In genomic region chr2:45458909-45459563, GRCh38 we compare ENCODE assay signal across 9 cellular contexts.
DNase-seq lines count a peak whose midpoint lies in the region; ATAC-seq, FAIRE-seq and TF ChIP-seq lines count a peak whose summit lies in the region.
"Had no signal": no experiment of that assay in that cellular context is flagged by ENCODE, and none has a peak within 500 bp of the region (broad histone marks: within the 10 kb centered on the region; RNA-seq: fewer than 3 reads in every experiment).

No MANE protein-coding gene starts in this region.

- peak; percentile 86 to 98 for ATAC-seq in A549
- no peak for ATAC-seq in activated T-helper 17 cell treated with anti-CD3 and anti-CD28 coated beads, Interleukin-2, amount 50 U/mL, for 72 hours (replicated peaks)

- in situ Hi-C loops in astrocyte of the cerebellum (cut with HindIII; ENCODE audit: low sequenced_read_pairs): loop anchor here (5.0 kb wide), 1 partner anchor 52 kb away; no protein-coding TSS in a partner anchor

- H3K4me1 Mint-ChIP-seq in activated T-helper 17 cell treated with anti-CD3 and anti-CD28 coated beads, Interleukin-2, amount 50 U/mL, for 72 hours: no peaks in the 10 kb centered on the region

- no peak overlapping the region for H3K27ac Mint-ChIP-seq in activated T-helper 17 cell treated with anti-CD3 and anti-CD28 coated beads, Interleukin-2, amount 50 U/mL, for 72 hours
- H3K27ac Mint-ChIP-seq: activated naive CD4-positive, alpha-beta T cell treated with anti-CD3 and anti-CD28 coated beads, Interleukin-2, amount 50 U/mL, for 24 hours had no signal

- no peaks in the 10 kb centered on the region for H3K36me3 ChIP-seq in kidney (ENCODE audit: control insufficient read depth in 1 of 2, insufficient read depth in 2 of 2, low read length in 2 of 2)

- peaks cover 14% of the 10 kb centered on the region for H3K4me1 ChIP-seq in A549
- H3K4me1 ChIP-seq in kidney (ENCODE audit: control insufficient read depth in 1 of 2, insufficient read depth in 1 of 2, low read depth in 1 of 2, low read length in 2 of 2): peaks cover 5 to 11% of the 10 kb centered on the region in 2 donors

- H3K9ac ChIP-seq in kidney (ENCODE audit: low read length in 2 of 2): no peak overlapping the region

- no peak overlapping the region for H3K4me3 Mint-ChIP-seq in activated T-helper 17 cell treated with anti-CD3 and anti-CD28 coated beads, Interleukin-2, amount 50 U/mL, for 72 hours
- H3K4me3 Mint-ChIP-seq: activated naive CD4-positive, alpha-beta T cell treated with anti-CD3 and anti-CD28 coated beads, Interleukin-2, amount 50 U/mL, for 24 hours had no signal

- H3K4me2 ChIP-seq in A549: peak overlapping the region; percentile 35

- intact Hi-C loops in kidney (cut with DNase I): no loop called here

- no peak for TF ChIP-seq RAD21 in A549 (conservative IDR thresholded peaks at IDR 0.05 in 1 of 2, IDR thresholded peaks at IDR 0.05 in 1 of 2)

- TF ChIP-seq CTCF in A549 (IDR thresholded peaks at IDR 0.05) (no peak), astrocyte of the cerebellum (IDR thresholded peaks at IDR 0.05; ENCODE audit: low read depth, low read length, missing control alignments) (no peak), kidney (IDR thresholded peaks at IDR 0.05; ENCODE audit: borderline replicate concordance, extremely low read depth, insufficient read depth) (no peak)

- DNase-seq in A549 (ENCODE audit: low read depth in 1 of 2, low spot score in 1 of 2) (peak; percentile 33 to 76), Kasumi-1 (lab: John Stamatoyannopoulos, UW) (peak; percentile 63 to 70), astrocyte of the cerebellum (ENCODE audit: low read depth) (peak; percentile 28), kidney (no peak)
- no peak for DNase-seq in stimulated activated CD4-positive, alpha-beta T cell treated with anti-CD3 and anti-CD28 coated beads, Interleukin-4, amount 100 ng/mL, for 24 hours
- no peak for DNase-seq in stimulated activated CD8-positive, alpha-beta memory T cell treated with anti-CD3 and anti-CD28 coated beads, Interleukin-4, amount 100 ng/mL, for 48 hours
- DNase-seq in activated CD8-positive, alpha-beta memory T cell treated with anti-CD3 and anti-CD28 coated beads, Interleukin-2, amount 50 U/mL, for 48 hours: no peak

- POLR2A ChIA-PET in A549 (lab: Yijun Ruan, JAX): no interaction called here

- H3K9me3 ChIP-seq in A549 (no peaks in the 10 kb centered on the region), kidney (ENCODE audit: control insufficient read depth in 1 of 2, low read length in 2 of 2) (no peaks in the 10 kb centered on the region)

- H3K9me3 Mint-ChIP-seq in activated T-helper 17 cell treated with anti-CD3 and anti-CD28 coated beads, Interleukin-2, amount 50 U/mL, for 72 hours: no peaks in the 10 kb centered on the region
- H3K9me3 Mint-ChIP-seq: activated naive CD4-positive, alpha-beta T cell treated with anti-CD3 and anti-CD28 coated beads, Interleukin-2, amount 50 U/mL, for 24 hours had no signal

- H3K27ac ChIP-seq in A549 (peak overlapping the region in 1 of 2 experiments; percentile 35; a peak in 2 of 6 replicates), kidney (ENCODE audit: low read depth in 2 of 2, low read length in 2 of 2) (peak overlapping the region; percentile 20 to 38)

- H3K36me3 Mint-ChIP-seq in activated T-helper 17 cell treated with anti-CD3 and anti-CD28 coated beads, Interleukin-2, amount 50 U/mL, for 72 hours (ENCODE audit: low read depth): peaks cover 16% of the 10 kb centered on the region

- TF ChIP-seq POLR2A in A549 (IDR thresholded peaks at IDR 0.05; ENCODE audit: low read length): no peak

- no peaks in the 10 kb centered on the region for H3K27me3 Mint-ChIP-seq in activated T-helper 17 cell treated with anti-CD3 and anti-CD28 coated beads, Interleukin-2, amount 50 U/mL, for 72 hours
- H3K27me3 Mint-ChIP-seq: activated naive CD4-positive, alpha-beta T cell treated with anti-CD3 and anti-CD28 coated beads, Interleukin-2, amount 50 U/mL, for 24 hours had no signal

- CTCF ChIA-PET in A549 (lab: Yijun Ruan, JAX): interaction anchor here (1.1 kb wide), 1 partner anchor 434 kb away, joined by 5 read pairs; no protein-coding TSS in a partner anchor

- no peak for TF ChIP-seq EP300 in A549 (IDR thresholded peaks at IDR 0.05)

- FAIRE-seq in A549 (lab: Jason Lieb, UNC): peak; percentile 43
- FAIRE-seq in kidney (lab: Jason Lieb, UNC): peak; percentile 77

- 24% methylated on average over 3 of the region's 3 CpGs for WGBS in A549 (ENCODE audit: missing lambda C conversion rate)

- H3K4me3 ChIP-seq in A549: no peak overlapping the region
- no peak overlapping the region for H3K4me3 ChIP-seq in astrocyte of the cerebellum (ENCODE audit: low read depth, low read length)
- no peak overlapping the region for H3K4me3 ChIP-seq in kidney (ENCODE audit: low read length in 2 of 2)

TF ChIP-seq in A549, 52 proteins besides CTCF, POLR2A, EP300 and RAD21:
- TF ChIP-seq JUNB (IDR thresholded peaks at IDR 0.05): no peak
- no peak for TF ChIP-seq FOSL2 (IDR thresholded peaks at IDR 0.05)
- TF ChIP-seq FOSL2 (CRISPR knock-in tag; IDR thresholded peaks at IDR 0.05): 0 out of 2 replicates have a peak, but pooled peaks have one; percentile 23
TF ChIP-seq in A549: peak in this region for 1.

Comparison
In these comparisons a context has a peak if more than half of its experiments do, and no peak if none do; other contexts are left out.
1. DNase-seq: peak in A549 (2 of 2), Kasumi-1 (2 of 2) and astrocyte of the cerebellum (single experiment); none in kidney (single experiment), stimulated activated CD4-positive, alpha-beta T cell treated with anti-CD3 and anti-CD28 coated beads, Interleukin-4, amount 100 ng/mL, for 24 hours (single experiment), stimulated activated CD8-positive, alpha-beta memory T cell treated with anti-CD3 and anti-CD28 coated beads, Interleukin-4, amount 100 ng/mL, for 48 hours (single experiment) and activated CD8-positive, alpha-beta memory T cell treated with anti-CD3 and anti-CD28 coated beads, Interleukin-2, amount 50 U/mL, for 48 hours (single experiment).